In the genomic region with DNA sequence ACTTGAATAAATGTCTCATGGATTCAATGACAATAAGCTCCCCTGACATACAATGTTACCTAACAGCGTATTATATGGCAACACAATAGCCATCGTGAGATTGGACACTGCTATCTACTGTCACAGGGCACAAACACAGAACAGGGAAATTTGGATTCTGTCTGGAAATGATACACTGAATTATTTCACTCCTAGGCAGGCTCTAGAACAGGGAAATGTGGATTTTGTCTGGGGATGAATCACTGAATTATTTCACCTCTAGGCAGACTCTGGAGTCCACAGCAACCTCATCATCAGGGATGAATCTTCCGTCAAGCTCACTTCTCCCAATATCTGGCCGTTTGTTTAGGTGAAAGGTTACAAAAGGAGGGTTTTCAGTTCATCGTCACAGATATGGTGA, we compare ENCODE assay signal across 19 cellular contexts.
DNase-seq lines count a peak whose midpoint lies in the region; ATAC-seq and TF ChIP-seq lines count a peak whose summit lies in the region.
"Had no signal": no experiment of that assay in that cellular context is flagged by ENCODE, and none has a peak within 500 bp of the region (broad histone marks: within the 10 kb centered on the region; RNA-seq: fewer than 3 reads in every experiment).

No MANE protein-coding gene starts in this region.

- H3K4me1 ChIP-seq in breast epithelium, result no peaks in the 10 kb centered on the region
- H3K4me1 ChIP-seq in neural progenitor cell, result no peaks in the 10 kb centered on the region
- H3K4me1 ChIP-seq: BLaER1 treated with 17β-estradiol and CSF1 and Interleukin-3, amounts not matched to agents 10 nM and 100 nM had no signal

- H3K4me3 ChIP-seq in breast epithelium (no peak overlapping the region), choroid plexus epithelial cell (ENCODE audit: low read depth, low read length) (no peak overlapping the region), neural progenitor cell (no peak overlapping the region)
- H3K4me3 ChIP-seq: BLaER1 treated with 17β-estradiol and CSF1 and Interleukin-3, amounts not matched to agents 10 nM and 100 nM had no signal

- no peak overlapping the region for H2AFZ ChIP-seq in neural progenitor cell (replicated peaks)

- H3K4me1 Mint-ChIP-seq in MCF 10A (ENCODE audit: insufficient read depth, unreplicated experiment) (peaks cover 10% of the 10 kb centered on the region), neural progenitor cell (peaks cover 42% of the 10 kb centered on the region)
- no peaks in the 10 kb centered on the region for H3K4me1 Mint-ChIP-seq in activated CD4-positive, alpha-beta T cell treated with anti-CD3 and anti-CD28 coated beads for 36 hours
- H3K4me1 Mint-ChIP-seq in activated CD8-positive, alpha-beta T cell treated with anti-CD3 and anti-CD28 coated beads, Interleukin-2, amount 10 ng/mL, durations not matched to agents 7 days and 5 days (ENCODE audit: low read depth), result no peaks in the 10 kb centered on the region

- H3K4me2 ChIP-seq in neural progenitor cell, result no peak overlapping the region
- H3K4me2 ChIP-seq: BLaER1 treated with 17β-estradiol and CSF1 and Interleukin-3, amounts not matched to agents 10 nM and 100 nM had no signal

- H3K9me3 ChIP-seq in breast epithelium, result peaks cover 0 to 3% of the 10 kb centered on the region in 2 donors
- H3K9me3 ChIP-seq in neural progenitor cell (ENCODE audit: low read depth), result no peaks in the 10 kb centered on the region

- no peak overlapping the region for H3K27ac ChIP-seq in breast epithelium
- no peak overlapping the region for H3K27ac ChIP-seq in neural progenitor cell
- H3K27ac ChIP-seq: 22Rv1; BLaER1 treated with 17β-estradiol and CSF1 and Interleukin-3, amounts not matched to agents 10 nM and 100 nM had no signal

- no peaks in the 10 kb centered on the region for H4K20me1 ChIP-seq in neural progenitor cell (ENCODE audit: low read depth)
- H4K20me1 ChIP-seq: BLaER1 treated with 17β-estradiol and CSF1 and Interleukin-3, amounts not matched to agents 10 nM and 100 nM had no signal

- no peak overlapping the region for H3K9ac ChIP-seq in neural progenitor cell
- H3K9ac ChIP-seq: BLaER1 treated with 17β-estradiol and CSF1 and Interleukin-3, amounts not matched to agents 10 nM and 100 nM had no signal

- no TSS peak for BruUV-seq in MCF 10A (replicated peaks; lab: Mats Ljungman, UMichigan)

- H3K4me3 Mint-ChIP-seq in MCF 10A (ENCODE audit: unreplicated experiment) (no peak overlapping the region), neural progenitor cell (no peak overlapping the region)
- H3K4me3 Mint-ChIP-seq in activated CD4-positive, alpha-beta T cell treated with anti-CD3 and anti-CD28 coated beads for 36 hours, result no peak overlapping the region
- no peak overlapping the region for H3K4me3 Mint-ChIP-seq in activated CD8-positive, alpha-beta T cell treated with anti-CD3 and anti-CD28 coated beads, Interleukin-2, amount 10 ng/mL, durations not matched to agents 7 days and 5 days
- H3K4me3 Mint-ChIP-seq: HFFc6 had no signal

- intact Hi-C loops in MCF 10A (cut with micrococcal nuclease), result no loop called here
- intact Hi-C loops in breast epithelium (cut with DNase I; ENCODE audit: low total_unique reads), result no loop called here
- intact Hi-C loops in activated CD4-positive, alpha-beta T cell treated with anti-CD3 and anti-CD28 coated beads for 36 hours (cut with DNase I, micrococcal nuclease), result no loop called here

- peak; percentile 57 for DNase-seq in MCF 10A (ENCODE audit: unreplicated experiment)
- no peak for DNase-seq in breast epithelium (ENCODE audit: low spot score in 2 of 2)
- DNase-seq in choroid plexus epithelial cell (ENCODE audit: low read depth), result peak; percentile 36
- no peak for DNase-seq in neural progenitor cell (ENCODE audit: low spot score)
- no peak for DNase-seq in activated CD4-positive, alpha-beta T cell treated with anti-CD3 and anti-CD28 coated beads for 36 hours
- DNase-seq in stimulated activated CD4-positive, alpha-beta T cell treated with anti-CD3 and anti-CD28 coated beads, Interleukin-2, amount 100 ng/mL, for 48 hours, result no peak
- DNase-seq in activated CD8-positive, alpha-beta T cell treated with anti-CD3 and anti-CD28 coated beads, Interleukin-2, amount 10 ng/mL, durations not matched to agents 7 days and 5 days, result no peak
- DNase-seq in activated CD4-positive, alpha-beta T cell treated with anti-CD3 and anti-CD28 coated beads, Interleukin-2, amount 50 U/mL, for 48 hours, result no peak
- DNase-seq: EL, HFFc6, Karpas-422, MV-4-11, NCI-H1436 treated with DMSO at 0.1 percent for 48 hours, NCI-H2081, NCI-H510A treated with DMSO at 0.1 percent for 48 hours, SIG-M5 had no signal

- H3K27ac Mint-ChIP-seq in MCF 10A (ENCODE audit: low read depth, unreplicated experiment) (no peak overlapping the region), neural progenitor cell (peak overlapping the region; percentile 47)
- H3K27ac Mint-ChIP-seq in activated CD4-positive, alpha-beta T cell treated with anti-CD3 and anti-CD28 coated beads for 36 hours, result no peak overlapping the region
- H3K27ac Mint-ChIP-seq in activated CD8-positive, alpha-beta T cell treated with anti-CD3 and anti-CD28 coated beads, Interleukin-2, amount 10 ng/mL, durations not matched to agents 7 days and 5 days, result no peak overlapping the region
- H3K27ac Mint-ChIP-seq: HFFc6 had no signal

- CTCF ChIA-PET in MCF 10A (lab: Yijun Ruan, JAX), result interaction anchor here (0.6 kb wide), 2 partner anchors 40 to 433 kb away, joined by 3 to 5 read pairs; no protein-coding TSS in a partner anchor
- CTCF ChIA-PET in activated CD4-positive, alpha-beta T cell treated with anti-CD3 and anti-CD28 coated beads for 36 hours (lab: Charles Lee), result no interaction called here
- CTCF ChIA-PET in activated CD8-positive, alpha-beta T cell treated with anti-CD3 and anti-CD28 coated beads, Interleukin-2, amount 10 ng/mL, durations not matched to agents 7 days and 5 days (lab: Charles Lee), result no interaction called here

- H3K79me2 ChIP-seq in neural progenitor cell (ENCODE audit: low read depth), result no peaks in the 10 kb centered on the region

- H3K27me3 ChIP-seq in breast epithelium (peaks cover 0 to 4% of the 10 kb centered on the region in 2 donors), neural progenitor cell (no peaks in the 10 kb centered on the region)
- H3K27me3 ChIP-seq: BLaER1 treated with 17β-estradiol and CSF1 and Interleukin-3, amounts not matched to agents 10 nM and 100 nM had no signal

- no peak for ATAC-seq in activated CD4-positive, alpha-beta T cell treated with anti-CD3 and anti-CD28 coated beads for 36 hours
- no peak for ATAC-seq in activated CD8-positive, alpha-beta T cell treated with anti-CD3 and anti-CD28 coated beads, Interleukin-2, amount 10 ng/mL, durations not matched to agents 7 days and 5 days
- ATAC-seq: Panc1 had no signal

- H3K27me3 Mint-ChIP-seq in MCF 10A (ENCODE audit: insufficient read depth, unreplicated experiment) (no peaks in the 10 kb centered on the region), neural progenitor cell (ENCODE audit: insufficient read depth, low read depth) (no peaks in the 10 kb centered on the region)
- H3K27me3 Mint-ChIP-seq in activated CD4-positive, alpha-beta T cell treated with anti-CD3 and anti-CD28 coated beads for 36 hours, result no peaks in the 10 kb centered on the region
- H3K27me3 Mint-ChIP-seq in activated CD8-positive, alpha-beta T cell treated with anti-CD3 and anti-CD28 coated beads, Interleukin-2, amount 10 ng/mL, durations not matched to agents 7 days and 5 days (ENCODE audit: low read depth), result no peaks in the 10 kb centered on the region

- POLR2A ChIA-PET in MCF 10A (lab: Yijun Ruan, JAX), result no interaction called here
- POLR2A ChIA-PET in activated CD4-positive, alpha-beta T cell treated with anti-CD3 and anti-CD28 coated beads for 36 hours (lab: Charles Lee), result no interaction called here
- POLR2A ChIA-PET in activated CD8-positive, alpha-beta T cell treated with anti-CD3 and anti-CD28 coated beads, Interleukin-2, amount 10 ng/mL, durations not matched to agents 7 days and 5 days (lab: Charles Lee), result no interaction called here

- H3K36me3 Mint-ChIP-seq in MCF 10A (ENCODE audit: insufficient read depth, unreplicated experiment) (no peaks in the 10 kb centered on the region), neural progenitor cell (peaks cover 10% of the 10 kb centered on the region)
- no peaks in the 10 kb centered on the region for H3K36me3 Mint-ChIP-seq in activated CD4-positive, alpha-beta T cell treated with anti-CD3 and anti-CD28 coated beads for 36 hours (ENCODE audit: low read depth)
- H3K36me3 Mint-ChIP-seq in activated CD8-positive, alpha-beta T cell treated with anti-CD3 and anti-CD28 coated beads, Interleukin-2, amount 10 ng/mL, durations not matched to agents 7 days and 5 days (ENCODE audit: low read depth), result no peaks in the 10 kb centered on the region

- H3K36me3 ChIP-seq in breast epithelium, result no peaks in the 10 kb centered on the region
- H3K36me3 ChIP-seq in neural progenitor cell, result no peaks in the 10 kb centered on the region
- H3K36me3 ChIP-seq: BLaER1 treated with 17β-estradiol and CSF1 and Interleukin-3, amounts not matched to agents 10 nM and 100 nM had no signal

- H3F3A ChIP-seq in neural progenitor cell (ENCODE audit: low read depth), result no peaks in the 10 kb centered on the region

- TF ChIP-seq CTCF in MCF 10A (IDR thresholded peaks at IDR 0.05; ENCODE audit: unreplicated experiment), result no peak
- no peak for TF ChIP-seq CTCF in breast epithelium (IDR thresholded peaks at IDR 0.05)
- no peak for TF ChIP-seq CTCF in choroid plexus epithelial cell (conservative IDR thresholded peaks at IDR 0.05; ENCODE audit: low read depth, low read length)
- TF ChIP-seq CTCF in neural progenitor cell (IDR thresholded peaks at IDR 0.05), result no peak

- no peak for TF ChIP-seq POLR2A in breast epithelium (IDR thresholded peaks at IDR 0.05)

- H3K9me3 Mint-ChIP-seq in MCF 10A (ENCODE audit: unreplicated experiment) (peaks cover 7% of the 10 kb centered on the region), neural progenitor cell (peaks cover 14% of the 10 kb centered on the region)
- peaks cover 9% of the 10 kb centered on the region for H3K9me3 Mint-ChIP-seq in activated CD4-positive, alpha-beta T cell treated with anti-CD3 and anti-CD28 coated beads for 36 hours (ENCODE audit: low read depth)
- peaks cover 16% of the 10 kb centered on the region for H3K9me3 Mint-ChIP-seq in activated CD8-positive, alpha-beta T cell treated with anti-CD3 and anti-CD28 coated beads, Interleukin-2, amount 10 ng/mL, durations not matched to agents 7 days and 5 days (ENCODE audit: insufficient read depth)

Comparison
In these comparisons a context has a peak if more than half of its experiments do, and no peak if none do; other contexts are left out.
1. DNase-seq: peak in MCF 10A (single experiment) and choroid plexus epithelial cell (single experiment); none in breast epithelium (0 of 2), neural progenitor cell (single experiment), activated CD4-positive, alpha-beta T cell treated with anti-CD3 and anti-CD28 coated beads for 36 hours (single experiment), stimulated activated CD4-positive, alpha-beta T cell treated with anti-CD3 and anti-CD28 coated beads, Interleukin-2, amount 100 ng/mL, for 48 hours (0 of 2), activated CD8-positive, alpha-beta T cell treated with anti-CD3 and anti-CD28 coated beads, Interleukin-2, amount 10 ng/mL, durations not matched to agents 7 days and 5 days (single experiment) and activated CD4-positive, alpha-beta T cell treated with anti-CD3 and anti-CD28 coated beads, Interleukin-2, amount 50 U/mL, for 48 hours (0 of 2).